8 cellular contexts compared by ENCODE assay signal in genomic region chr1:10253755-10254154, GRCh38. TPM values are rescaled to one million over a fixed set of nuclear protein-coding genes. Genes with fewer than 3 reads are reported as not detected.
DNase-seq lines count a peak whose midpoint lies in the region; ATAC-seq and TF ChIP-seq lines count a peak whose summit lies in the region.

No MANE protein-coding gene starts in this region.

- no peaks in the 10 kb centered on the region for H3K27me3 ChIP-seq in neural cell (ENCODE audit: insufficient read depth, low read depth, low read length)

- H3K9me3 ChIP-seq in neural cell (ENCODE audit: low read length): no peaks in the 10 kb centered on the region

- H3K36me3 ChIP-seq in neural cell (ENCODE audit: insufficient read depth, low read length): no peaks in the 10 kb centered on the region

- H3K4me2 ChIP-seq in neural cell (ENCODE audit: low read length): no peak overlapping the region

- DNase-seq in COLO829 (ENCODE audit: low spot score) (peak; percentile 50), NCI-H226 (peak; percentile 52), epithelial cell of prostate (ENCODE audit: low read depth, low spot score) (peak; percentile 14)
- no peak for DNase-seq in activated naive CD4-positive, alpha-beta T cell (lab: John Stamatoyannopoulos, UW)

- no peak for TF ChIP-seq RAD21 in neural cell (conservative IDR thresholded peaks at IDR 0.05)

- ATAC-seq in GM18907 (IDR thresholded peaks at IDR 0.05; ENCODE audit: unreplicated experiment): no peak
- no peak for ATAC-seq in GM19328 (IDR thresholded peaks at IDR 0.05; ENCODE audit: unreplicated experiment)
- no peak for ATAC-seq in GM19351 (IDR thresholded peaks at IDR 0.05; ENCODE audit: unreplicated experiment)

- no peak overlapping the region for H3K4me3 ChIP-seq in neural cell (ENCODE audit: low read length)

- H3K79me2 ChIP-seq in neural cell (replicated peaks; ENCODE audit: insufficient read depth, low read length): peaks cover 69% of the 10 kb centered on the region

- H2AFZ ChIP-seq in neural cell (ENCODE audit: low read depth, low read length): no peak overlapping the region

- H4K20me1 ChIP-seq in neural cell (ENCODE audit: insufficient read depth): peaks cover 18% of the 10 kb centered on the region

- no peak for TF ChIP-seq CTCF in neural cell (IDR thresholded peaks at IDR 0.05; ENCODE audit: poor library complexity, severe bottlenecking)

- no peak overlapping the region for H3K9ac ChIP-seq in neural cell (ENCODE audit: low read length)

- H3K9me2 ChIP-seq in neural cell (ENCODE audit: insufficient read depth, low read length): no peaks in the 10 kb centered on the region

- no peaks in the 10 kb centered on the region for H3F3A ChIP-seq in neural cell (ENCODE audit: insufficient read depth, low read length, poor library complexity, severe bottlenecking)

- TF ChIP-seq EP300 in neural cell (conservative IDR thresholded peaks at IDR 0.05; ENCODE audit: poor library complexity, severe bottlenecking): no peak

- H3K27ac ChIP-seq in epithelial cell of prostate (no peak overlapping the region), neural cell (ENCODE audit: low read length) (peak overlapping the region; percentile 5)

TF ChIP-seq in neural cell, 6 proteins besides CTCF, POLR2A, EP300 and RAD21:
- TF ChIP-seq, protein P1, sequence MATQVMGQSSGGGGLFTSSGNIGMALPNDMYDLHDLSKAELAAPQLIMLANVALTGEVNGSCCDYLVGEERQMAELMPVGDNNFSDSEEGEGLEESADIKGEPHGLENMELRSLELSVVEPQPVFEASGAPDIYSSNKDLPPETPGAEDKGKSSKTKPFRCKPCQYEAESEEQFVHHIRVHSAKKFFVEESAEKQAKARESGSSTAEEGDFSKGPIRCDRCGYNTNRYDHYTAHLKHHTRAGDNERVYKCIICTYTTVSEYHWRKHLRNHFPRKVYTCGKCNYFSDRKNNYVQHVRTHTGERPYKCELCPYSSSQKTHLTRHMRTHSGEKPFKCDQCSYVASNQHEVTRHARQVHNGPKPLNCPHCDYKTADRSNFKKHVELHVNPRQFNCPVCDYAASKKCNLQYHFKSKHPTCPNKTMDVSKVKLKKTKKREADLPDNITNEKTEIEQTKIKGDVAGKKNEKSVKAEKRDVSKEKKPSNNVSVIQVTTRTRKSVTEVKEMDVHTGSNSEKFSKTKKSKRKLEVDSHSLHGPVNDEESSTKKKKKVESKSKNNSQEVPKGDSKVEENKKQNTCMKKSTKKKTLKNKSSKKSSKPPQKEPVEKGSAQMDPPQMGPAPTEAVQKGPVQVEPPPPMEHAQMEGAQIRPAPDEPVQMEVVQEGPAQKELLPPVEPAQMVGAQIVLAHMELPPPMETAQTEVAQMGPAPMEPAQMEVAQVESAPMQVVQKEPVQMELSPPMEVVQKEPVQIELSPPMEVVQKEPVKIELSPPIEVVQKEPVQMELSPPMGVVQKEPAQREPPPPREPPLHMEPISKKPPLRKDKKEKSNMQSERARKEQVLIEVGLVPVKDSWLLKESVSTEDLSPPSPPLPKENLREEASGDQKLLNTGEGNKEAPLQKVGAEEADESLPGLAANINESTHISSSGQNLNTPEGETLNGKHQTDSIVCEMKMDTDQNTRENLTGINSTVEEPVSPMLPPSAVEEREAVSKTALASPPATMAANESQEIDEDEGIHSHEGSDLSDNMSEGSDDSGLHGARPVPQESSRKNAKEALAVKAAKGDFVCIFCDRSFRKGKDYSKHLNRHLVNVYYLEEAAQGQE (IDR thresholded peaks at IDR 0.05; ENCODE audit: borderline replicate concordance): no peak
- TF ChIP-seq POLR2AphosphoS5 (IDR thresholded peaks at IDR 0.05) (no peak), EZH2 (IDR thresholded peaks at IDR 0.05; ENCODE audit: borderline replicate concordance, insufficient read depth, low read length, poor library complexity, severe bottlenecking) (no peak), TAF1 (IDR thresholded peaks at IDR 0.05; ENCODE audit: low read depth) (no peak), SMC3 (conservative IDR thresholded peaks at IDR 0.05; ENCODE audit: poor library complexity) (no peak), MXI1 (conservative IDR thresholded peaks at IDR 0.05; ENCODE audit: poor library complexity, severe bottlenecking) (no peak)

RNA-seq across cellular contexts. Expression of gene KIF1B, which starts 43.4 kb away (rescaled TPM):
- 76.4 and 83.1 TPM in 2 replicates for polyA plus RNA-seq in neural cell
- 241 and 299 TPM in 2 replicates for polyA minus RNA-seq in neural cell

Comparison
In these comparisons a context has a peak if more than half of its experiments do, and no peak if none do; other contexts are left out.
1. DNase-seq: peak in COLO829 (single experiment), NCI-H226 (single experiment) and epithelial cell of prostate (single experiment); none in activated naive CD4-positive, alpha-beta T cell (0 of 4).